Comparison of ENCODE assay signal across 1 cellular context in genomic region chr13:81990652-81991051, GRCh38.
A peak's percentile ranks its signal among the peaks of the same experiment; 100 is the strongest.
TF ChIP-seq lines count a peak whose summit lies in the region.

No MANE protein-coding gene starts in this region.

TF ChIP-seq in GM23338, 12 proteins besides CTCF, POLR2A, EP300 and RAD21 (continued from another document):
- TF ChIP-seq ZNF462 (CRISPR knock-in tag; IDR thresholded peaks at IDR 0.05) (peak; percentile 98), EZH2 (IDR thresholded peaks at IDR 0.05; ENCODE audit: low read depth, unreplicated experiment) (no peak), ZNF114 (CRISPR knock-in tag; IDR thresholded peaks at IDR 0.05) (peak; percentile 79; the same call in 1 of the 2 replicates), POLR2AphosphoS5 (IDR thresholded peaks at IDR 0.05; ENCODE audit: low read depth) (no peak), EZH2phosphoT487 (IDR thresholded peaks at IDR 0.05; ENCODE audit: unreplicated experiment) (no peak)
